In genomic region chr15:82319522-82320278, GRCh38 we compare ENCODE assay signal across 1 cellular context.
TF ChIP-seq lines count a peak whose summit lies in the region.
"Not testable (repeated sequence)": the region's sequence is repeated elsewhere in the genome, so short reads cannot be mapped to it uniquely, and the experiment has no call there.

No MANE protein-coding gene starts in this region.

TF ChIP-seq in K562, 482 proteins besides CTCF, POLR2A, EP300 and RAD21:
- TF ChIP-seq NR2C1 (IDR thresholded peaks at IDR 0.05): not testable (repeated sequence)
- peak; percentile 55 for TF ChIP-seq NR2C1 (tag; IDR thresholded peaks at IDR 0.05)
TF ChIP-seq in K562: peak in this region for 1; not testable (repeated sequence) for 481.
